1 cellular context compared by ENCODE assay signal in genomic region chr9:33124716-33125378, GRCh38.
TF ChIP-seq lines count a peak whose summit lies in the region.

No MANE protein-coding gene starts in this region.

TF ChIP-seq in IMR-90, 13 proteins besides CTCF, POLR2A, EP300 and RAD21 (continued from another document):
- TF ChIP-seq CEBPB (IDR thresholded peaks at IDR 0.05; ENCODE audit: low read depth, low read length) (no peak), MAFK (IDR thresholded peaks at IDR 0.05; ENCODE audit: low read depth, low read length) (no peak), RCOR1 (IDR thresholded peaks at IDR 0.05; ENCODE audit: insufficient replicate concordance, low read length) (no peak), MAZ (IDR thresholded peaks at IDR 0.05; ENCODE audit: borderline replicate concordance, low read depth, low read length) (no peak)
